1 cellular context compared by ENCODE assay signal in the genomic region with DNA sequence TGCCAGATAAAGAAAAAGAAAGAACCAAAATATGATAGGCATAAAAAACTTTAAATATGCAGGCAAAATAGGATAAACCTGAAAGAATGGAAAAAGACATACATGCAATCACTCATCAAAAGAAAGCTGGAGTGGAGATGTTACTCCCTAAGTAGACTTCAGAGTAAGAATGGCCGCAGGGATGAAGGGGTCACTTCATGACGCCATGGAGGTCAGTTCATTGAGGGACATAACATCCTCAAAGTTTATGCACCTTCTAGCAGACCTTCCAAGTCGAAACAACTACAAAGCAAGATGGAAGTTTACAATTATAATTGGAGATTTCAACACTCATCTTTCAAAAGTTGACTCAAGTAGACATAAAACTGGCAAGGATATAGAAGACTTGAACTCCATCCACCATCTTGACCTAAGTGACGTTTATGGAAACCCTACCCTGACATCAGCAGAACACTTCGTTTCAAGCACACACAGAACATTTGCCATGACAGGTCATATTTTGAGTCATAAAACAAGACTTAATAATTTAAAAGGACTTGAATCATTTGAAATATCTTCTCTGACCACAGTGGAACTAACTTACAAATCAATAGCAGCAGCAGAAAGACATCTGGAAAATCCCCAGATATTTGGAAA.
TF ChIP-seq lines count a peak whose summit lies in the region.

No MANE protein-coding gene starts in this region.

TF ChIP-seq in HEK293T, 16 proteins besides CTCF, POLR2A, EP300 and RAD21 (continued from another document):
- TF ChIP-seq ELF4 (IDR thresholded peaks at IDR 0.05): no peak
- no peak for TF ChIP-seq ARNT (IDR thresholded peaks at IDR 0.05)
- no peak for TF ChIP-seq ZNF384 (IDR thresholded peaks at IDR 0.05)
- TF ChIP-seq FOXK2 (IDR thresholded peaks at IDR 0.05): no peak
- no peak for TF ChIP-seq HDGF (IDR thresholded peaks at IDR 0.05; ENCODE audit: borderline replicate concordance)
- TF ChIP-seq SUZ12 (IDR thresholded peaks at IDR 0.05): no peak
- TF ChIP-seq LEF1 (IDR thresholded peaks at IDR 0.05; ENCODE audit: borderline replicate concordance): no peak
